Comparison of ENCODE assay signal across 18 cellular contexts in genomic region chr17:53949473-53950090, GRCh38.
DNase-seq lines count a peak whose midpoint lies in the region; ATAC-seq, FAIRE-seq and TF ChIP-seq lines count a peak whose summit lies in the region.
"Had no signal": no experiment of that assay in that cellular context is flagged by ENCODE, and none has a peak within 500 bp of the region (broad histone marks: within the 10 kb centered on the region; RNA-seq: fewer than 3 reads in every experiment).

No MANE protein-coding gene starts in this region.

- no peak overlapping the region for H3K27ac ChIP-seq in kidney (ENCODE audit: low read depth in 2 of 2, low read length in 2 of 2)
- H3K27ac ChIP-seq: RWPE1 had no signal

- DNase-seq in SW480 (ENCODE audit: low spot score) (peak; percentile 1), epithelial cell of esophagus (ENCODE audit: low read depth) (peak; percentile 68), kidney (no peak), renal cortical epithelial cell (ENCODE audit: low read depth) (peak; percentile 53), MV-4-11 (lab: John Stamatoyannopoulos, UW) (no peak), NCI-H2196 treated with DMSO at 0.1 percent for 48 hours (lab: John Stamatoyannopoulos, UW; ENCODE audit: unreplicated experiment) (no peak)
- DNase-seq: CD4-positive, CD25-positive, alpha-beta regulatory T cell; KG1; NCI-H1105; NCI-H146; NCI-H2029; NCI-H226; NCI-H774; NK-92 treated with Interleukin-12 subunit alpha and Interleukin-12 subunit beta, amount 100 ng/mL, for 24 hours; SIG-M5 had no signal

- H3K4me3 ChIP-seq in epithelial cell of esophagus (ENCODE audit: low read length) (no peak overlapping the region), kidney (ENCODE audit: low read length in 2 of 2) (peak overlapping the region; percentile 3 to 21)
- H3K4me3 ChIP-seq: HAP-1 had no signal

- H3K9me3 ChIP-seq in kidney (ENCODE audit: control insufficient read depth in 1 of 2, low read length in 2 of 2), result peaks cover 0 to 10% of the 10 kb centered on the region in 2 donors
- H3K9me3 ChIP-seq: HAP-1 had no signal

- FAIRE-seq in kidney (lab: Jason Lieb, UNC), result no peak

- ATAC-seq in GM21717 (IDR thresholded peaks at IDR 0.05; ENCODE audit: unreplicated experiment), result no peak

- no peak for TF ChIP-seq CTCF in epithelial cell of esophagus (IDR thresholded peaks at IDR 0.05; ENCODE audit: insufficient read depth, low read depth, low read length, missing control alignments)
- TF ChIP-seq CTCF in kidney (IDR thresholded peaks at IDR 0.05; ENCODE audit: borderline replicate concordance, extremely low read depth, insufficient read depth), result no peak

- intact Hi-C loops in kidney (cut with DNase I), result no loop called here

- no peaks in the 10 kb centered on the region for H3K36me3 ChIP-seq in kidney (ENCODE audit: control insufficient read depth in 1 of 2, insufficient read depth in 2 of 2, low read length in 2 of 2)
- H3K36me3 ChIP-seq: HAP-1 had no signal

- no peak overlapping the region for H3K9ac ChIP-seq in kidney (ENCODE audit: low read length in 2 of 2)

- no peaks in the 10 kb centered on the region for H3K4me1 ChIP-seq in kidney (ENCODE audit: control insufficient read depth in 1 of 2, insufficient read depth in 1 of 2, low read depth in 1 of 2, low read length in 2 of 2)
- H3K4me1 ChIP-seq: HAP-1 had no signal

Comparison
In these comparisons a context has a peak if more than half of its experiments do, and no peak if none do; other contexts are left out.
1. DNase-seq: peak in SW480 (single experiment), epithelial cell of esophagus (single experiment) and renal cortical epithelial cell (single experiment); none in kidney (single experiment), MV-4-11 (single experiment) and NCI-H2196 treated with DMSO at 0.1 percent for 48 hours (single experiment).